ENCODE assay signal across 8 cellular contexts in genomic region chr10:71835671-71836593, GRCh38. TPM values are rescaled to one million over a fixed set of nuclear protein-coding genes. Genes with fewer than 3 reads are reported as not detected.
A peak's percentile ranks its signal among the peaks of the same experiment; 100 is the strongest.
DNase-seq lines count a peak whose midpoint lies in the region; ATAC-seq and TF ChIP-seq lines count a peak whose summit lies in the region.

No MANE protein-coding gene starts in this region.

- TF ChIP-seq EP300 in upper lobe of left lung (IDR thresholded peaks at IDR 0.05), result no peak

- no peaks in the 10 kb centered on the region for H3K27me3 Mint-ChIP-seq in dendritic cell treated with granulocyte-macrophage colony-stimulating factor and Interleukin-4, amounts not matched to agents 40 ng/mL and 50 ng/mL, for 4 days

- TF ChIP-seq POLR2A in upper lobe of left lung (IDR thresholded peaks at IDR 0.05), result no peak

- peak in 1 of 2 donors; percentile 58 for ATAC-seq in activated naive CD4-positive, alpha-beta T cell treated with anti-CD3 and anti-CD28 coated beads, Interleukin-2, amount 50 U/mL, for 72 hours
- ATAC-seq in HG02588 (IDR thresholded peaks at IDR 0.05; ENCODE audit: unreplicated experiment) (peak; percentile 90), upper lobe of left lung (ENCODE audit: low FRiP score in 2 of 2) (peak; percentile 9 to 48)

- H3K36me3 ChIP-seq in mesodermal cell (ENCODE audit: control insufficient read depth, insufficient read depth, low read length) (peaks cover 36% of the 10 kb centered on the region), upper lobe of left lung (peaks cover 5 to 28% (median 22%) of the 10 kb centered on the region in 4 donors)

- peak overlapping the region; percentile 49 for H3K4me3 Mint-ChIP-seq in dendritic cell treated with granulocyte-macrophage colony-stimulating factor and Interleukin-4, amounts not matched to agents 40 ng/mL and 50 ng/mL, for 4 days

- peak overlapping the region; percentile 53 to 62 for H3K27ac Mint-ChIP-seq in activated naive CD4-positive, alpha-beta T cell treated with anti-CD3 and anti-CD28 coated beads, Interleukin-2, amount 50 U/mL, for 72 hours
- H3K27ac Mint-ChIP-seq in dendritic cell treated with granulocyte-macrophage colony-stimulating factor and Interleukin-4, amounts not matched to agents 40 ng/mL and 50 ng/mL, for 4 days, result peak overlapping the region; percentile 76

- H3K27ac ChIP-seq in mesodermal cell (ENCODE audit: low read depth, low read length, severe bottlenecking), result peak overlapping the region; percentile 67
- H3K27ac ChIP-seq in upper lobe of left lung, result peak overlapping the region; percentile 8 to 48 (median 46)

- intact Hi-C loops in dendritic cell treated with granulocyte-macrophage colony-stimulating factor and Interleukin-4, amounts not matched to agents 40 ng/mL and 50 ng/mL, for 4 days (cut with micrococcal nuclease), result no loop called here

- no peaks in the 10 kb centered on the region for H3K36me3 Mint-ChIP-seq in activated naive CD4-positive, alpha-beta T cell treated with anti-CD3 and anti-CD28 coated beads, Interleukin-2, amount 50 U/mL, for 72 hours
- H3K36me3 Mint-ChIP-seq in dendritic cell treated with granulocyte-macrophage colony-stimulating factor and Interleukin-4, amounts not matched to agents 40 ng/mL and 50 ng/mL, for 4 days (ENCODE audit: low read depth), result peaks cover 99% of the 10 kb centered on the region

- DNase-seq in activated naive CD4-positive, alpha-beta T cell treated with anti-CD3 and anti-CD28 coated beads, Interleukin-2, amount 50 U/mL, for 72 hours (ENCODE audit: low spot score in 2 of 2), result no peak
- DNase-seq in activated naive CD4-positive, alpha-beta T cell treated with Interleukin-2 at 50 U/mL for 16 hours, result no peak
- peak; percentile 67 for DNase-seq in NCI-H2107 treated with DMSO at 0.1 percent for 48 hours (lab: John Stamatoyannopoulos, UW; ENCODE audit: unreplicated experiment)
- DNase-seq in upper lobe of left lung, result no peak
- DNase-seq in SHP77 treated with DMSO at 0.1 percent for 48 hours (lab: John Stamatoyannopoulos, UW), result no peak

- H3K4me1 Mint-ChIP-seq in dendritic cell treated with granulocyte-macrophage colony-stimulating factor and Interleukin-4, amounts not matched to agents 40 ng/mL and 50 ng/mL, for 4 days (ENCODE audit: low read depth), result peaks cover 96% of the 10 kb centered on the region

- no peaks in the 10 kb centered on the region for H3K9me3 ChIP-seq in mesodermal cell (ENCODE audit: control insufficient read depth, low read length)
- no peaks in the 10 kb centered on the region for H3K9me3 ChIP-seq in upper lobe of left lung

- H3K4me3 ChIP-seq in mesodermal cell (ENCODE audit: extremely low read depth, insufficient read depth, low read length, poor library complexity, severe bottlenecking) (no peak overlapping the region), upper lobe of left lung (no peak overlapping the region)

- no peak for TF ChIP-seq CTCF in upper lobe of left lung (IDR thresholded peaks at IDR 0.05)

- H3K4me1 ChIP-seq in mesodermal cell (ENCODE audit: control insufficient read depth, insufficient read depth, low read length, poor library complexity, severe bottlenecking) (peaks cover 52% of the 10 kb centered on the region), upper lobe of left lung (peaks cover 46 to 67% (median 54%) of the 10 kb centered on the region in 4 donors)

- no peaks in the 10 kb centered on the region for H3K9me3 Mint-ChIP-seq in activated naive CD4-positive, alpha-beta T cell treated with anti-CD3 and anti-CD28 coated beads, Interleukin-2, amount 50 U/mL, for 72 hours
- H3K9me3 Mint-ChIP-seq in dendritic cell treated with granulocyte-macrophage colony-stimulating factor and Interleukin-4, amounts not matched to agents 40 ng/mL and 50 ng/mL, for 4 days, result no peaks in the 10 kb centered on the region

- no peaks in the 10 kb centered on the region for H3K27me3 ChIP-seq in upper lobe of left lung

- 91 to 98% methylated on average over 4 to 8 of the region's 11 CpGs for WGBS in mesodermal cell (ENCODE audit: insufficient coverage in 2 of 2), 2 experiments
- 66 to 71% methylated on average over 7 to 11 of the region's 11 CpGs for WGBS in upper lobe of left lung, 2 donors

RNA-seq across cellular contexts. Expression of gene PSAP, which starts 15.1 kb away (rescaled TPM):
- 100 to 1,000 TPM; 128 to 165 TPM for total RNA-seq in activated naive CD4-positive, alpha-beta T cell treated with anti-CD3 and anti-CD28 coated beads, Interleukin-2, amount 50 U/mL, for 72 hours
- polyA plus RNA-seq in mesodermal cell (2013, experiment 1 of 2), result 506 TPM
- polyA plus RNA-seq in mesodermal cell (2013, experiment 2 of 2), result 418 TPM
- 1,000 to 10,000 TPM in 3 of 6 donors, 100 to 1,000 TPM in 3; 776 to 2,056 (median 1,236) TPM for total RNA-seq in upper lobe of left lung

Comparison
In these comparisons a context has a peak if more than half of its experiments do, and no peak if none do; other contexts are left out.
1. RNA of gene PSAP, which starts 15.1 kb away (total RNA-seq): 776 to 2,056 TPM in upper lobe of left lung; 128 to 165 TPM in activated naive CD4-positive, alpha-beta T cell treated with anti-CD3 and anti-CD28 coated beads, Interleukin-2, amount 50 U/mL, for 72 hours; every median in the first group is over 4 times any median in the second.